In genomic region chr1:31760901-31761470, GRCh38 we compare ENCODE assay signal across 8 cellular contexts. TPM values are rescaled to one million over a fixed set of nuclear protein-coding genes. Genes with fewer than 3 reads are reported as not detected.
DNase-seq lines count a peak whose midpoint lies in the region; ATAC-seq, FAIRE-seq and TF ChIP-seq lines count a peak whose summit lies in the region.

No MANE protein-coding gene starts in this region.

- ATAC-seq in activated CD8-positive, alpha-beta T cell treated with anti-CD3 and anti-CD28 coated beads for 36 hours, result peak; percentile 64
- no peak for ATAC-seq in HG03460 (IDR thresholded peaks at IDR 0.05; ENCODE audit: unreplicated experiment)

- peak overlapping the region; percentile 45 for H3K4ac ChIP-seq in mesendoderm (ENCODE audit: low read depth, low read length)

- no peaks in the 10 kb centered on the region for H3K9me3 Mint-ChIP-seq in activated CD8-positive, alpha-beta T cell treated with anti-CD3 and anti-CD28 coated beads for 36 hours

- H3K56ac ChIP-seq in mesendoderm (ENCODE audit: low read length), result peak overlapping the region; percentile 88

- H3K9ac ChIP-seq in mesendoderm (ENCODE audit: low read length), result peak overlapping the region; percentile 79

- peaks cover 1% of the 10 kb centered on the region for H3K79me2 ChIP-seq in mesendoderm (ENCODE audit: control insufficient read depth, insufficient read depth, low read length)

- no peak overlapping the region for H3K23ac ChIP-seq in mesendoderm (ENCODE audit: low read length)

- POLR2A ChIA-PET in activated CD8-positive, alpha-beta T cell treated with anti-CD3 and anti-CD28 coated beads for 36 hours (lab: Charles Lee), result interaction anchor here (0.8 to 3.4 kb wide), 3 partner anchors 12 to 139 kb away, joined by 3 to 14 read pairs (median 3); partner anchors contain the start of gene PEF1

- peak overlapping the region; percentile 49 for H2BK5ac ChIP-seq in mesendoderm (ENCODE audit: low read length)

- H3K27ac ChIP-seq in mesendoderm (ENCODE audit: low read depth, low read length), result peak overlapping the region; percentile 55

- no peak for TF ChIP-seq POLR2A in GM12891 (IDR thresholded peaks at IDR 0.05; ENCODE audit: low read depth, low read length)

- no peak overlapping the region for H4K5ac ChIP-seq in mesendoderm (ENCODE audit: low read length)

- no peak overlapping the region for H4K8ac ChIP-seq in mesendoderm (ENCODE audit: low read depth, low read length)

- peak; percentile 79 for DNase-seq in GM12891 (ENCODE audit: insufficient read length, low spot score)
- peak; percentile 74 for DNase-seq in NCI-H2196 (lab: John Stamatoyannopoulos, UW; ENCODE audit: unreplicated experiment)
- peak; percentile 75 for DNase-seq in activated CD8-positive, alpha-beta T cell treated with anti-CD3 and anti-CD28 coated beads for 36 hours
- peak; percentile 48 for DNase-seq in effector CD8-positive, alpha-beta T cell (lab: John Stamatoyannopoulos, UW)
- DNase-seq in mesendoderm, result peak; percentile 81
- DNase-seq in stimulated activated CD8-positive, alpha-beta memory T cell treated with anti-CD3 and anti-CD28 coated beads, Interleukin-7, amount 100 ng/mL, for 1 hour (ENCODE audit: low read depth in 2 of 2), result peak; percentile 38 to 48
- no peak for DNase-seq in cerebellar nuclear complex (lab: John Stamatoyannopoulos, UW)

- peak overlapping the region; percentile 83 for H3K4me2 ChIP-seq in mesendoderm (ENCODE audit: low read length)

- peaks cover 2% of the 10 kb centered on the region for H3K79me1 ChIP-seq in mesendoderm (ENCODE audit: low read length)

- peak overlapping the region; percentile 31 for H3K18ac ChIP-seq in mesendoderm (ENCODE audit: low read length)

- H3K36me3 Mint-ChIP-seq in activated CD8-positive, alpha-beta T cell treated with anti-CD3 and anti-CD28 coated beads for 36 hours (ENCODE audit: low read depth), result no peaks in the 10 kb centered on the region

- no peak for TF ChIP-seq CTCF in activated CD8-positive, alpha-beta T cell treated with anti-CD3 and anti-CD28 coated beads for 36 hours (IDR thresholded peaks at IDR 0.05)

- no CpG with 5 or more reads among the region's 27 CpGs for WGBS in mesendoderm (ENCODE audit: extremely low coverage, insufficient coverage, low lambda C conversion rate)

- no peak overlapping the region for H2BK15ac ChIP-seq in mesendoderm (replicated peaks; ENCODE audit: low read depth)

- H2BK120ac ChIP-seq in mesendoderm (ENCODE audit: low read depth, low read length), result no peak overlapping the region

- no peaks in the 10 kb centered on the region for H3K27me3 ChIP-seq in mesendoderm (ENCODE audit: insufficient read depth, low read length, poor library complexity)

- FAIRE-seq in GM12891 (lab: Jason Lieb, UNC), result peak; percentile 9

- peaks cover 4% of the 10 kb centered on the region for H3K4me1 ChIP-seq in mesendoderm (ENCODE audit: control insufficient read depth, low read depth, low read length)

- peaks cover 22% of the 10 kb centered on the region for H3K4me1 Mint-ChIP-seq in activated CD8-positive, alpha-beta T cell treated with anti-CD3 and anti-CD28 coated beads for 36 hours (ENCODE audit: low read depth)

- CTCF ChIA-PET in activated CD8-positive, alpha-beta T cell treated with anti-CD3 and anti-CD28 coated beads for 36 hours (lab: Charles Lee), result interaction anchor here (1.1 to 14.2 kb wide), 6 partner anchors 8 to 203 kb away, joined by 3 to 129 read pairs (median 5); no protein-coding TSS in a partner anchor

- intact Hi-C loops in activated CD8-positive, alpha-beta T cell treated with anti-CD3 and anti-CD28 coated beads for 36 hours (cut with micrococcal nuclease), result loop anchor here (10.0 kb wide), 1 partner anchor 46 kb away; no protein-coding TSS in a partner anchor

- no peak overlapping the region for H3K27ac Mint-ChIP-seq in activated CD8-positive, alpha-beta T cell treated with anti-CD3 and anti-CD28 coated beads for 36 hours

- H3K36me3 ChIP-seq in mesendoderm (ENCODE audit: control insufficient read depth, insufficient read depth, low read length), result no peaks in the 10 kb centered on the region

- H3K4me3 ChIP-seq in mesendoderm (ENCODE audit: low read length), result peak overlapping the region; percentile 58

- H3K27me3 Mint-ChIP-seq in activated CD8-positive, alpha-beta T cell treated with anti-CD3 and anti-CD28 coated beads for 36 hours, result peaks cover 27% of the 10 kb centered on the region

- peak overlapping the region; percentile 49 for H3K4me3 Mint-ChIP-seq in activated CD8-positive, alpha-beta T cell treated with anti-CD3 and anti-CD28 coated beads for 36 hours

- no peak overlapping the region for H2AK5ac ChIP-seq in mesendoderm (ENCODE audit: low read length)

TF ChIP-seq in GM12891, 5 proteins besides CTCF, POLR2A, EP300 and RAD21:
- no peak for TF ChIP-seq POU2F2 (IDR thresholded peaks at IDR 0.05; ENCODE audit: low read depth, low read length)
- no peak for TF ChIP-seq PAX5 (IDR thresholded peaks at IDR 0.05; ENCODE audit: insufficient read depth, low read length, severe bottlenecking)
- no peak for TF ChIP-seq TAF1 (IDR thresholded peaks at IDR 0.05; ENCODE audit: low read depth, low read length)
- TF ChIP-seq SPI1 (IDR thresholded peaks at IDR 0.05; ENCODE audit: low read depth, low read length), result no peak
- no peak for TF ChIP-seq POLR2AphosphoS5 (IDR thresholded peaks at IDR 0.05; ENCODE audit: low read depth, low read length)

RNA-seq across cellular contexts. Expression of gene ADGRB2, which starts 3.2 kb away (rescaled TPM):
- 1.6 TPM for polyA plus RNA-seq in GM12891 (2012; ENCODE audit: low read depth, missing spikeins)
- total RNA-seq in activated CD8-positive, alpha-beta T cell treated with anti-CD3 and anti-CD28 coated beads for 36 hours, result under 1 TPM; 0.54 to 0.56 TPM
- polyA plus RNA-seq in mesendoderm (2013, experiment 1 of 2), result 4.9 TPM
- polyA plus RNA-seq in mesendoderm (2013, experiment 2 of 2), result 5.2 TPM

RNA-seq across cellular contexts. Expression of gene SPOCD1, which starts 54.8 kb away (rescaled TPM):
- polyA plus RNA-seq in GM12891 (2012; ENCODE audit: low read depth, missing spikeins), result 0.13 TPM
- not detected for total RNA-seq in activated CD8-positive, alpha-beta T cell treated with anti-CD3 and anti-CD28 coated beads for 36 hours
- polyA plus RNA-seq in mesendoderm (2013, experiment 1 of 2), result 0.37 TPM
- polyA plus RNA-seq in mesendoderm (2013, experiment 2 of 2), result 0.35 TPM

RNA-seq across cellular contexts. Expression of gene COL16A1, which starts 57.2 kb away (rescaled TPM):
- polyA plus RNA-seq in GM12891 (2012; ENCODE audit: low read depth, missing spikeins), result 3.4 TPM
- total RNA-seq in activated CD8-positive, alpha-beta T cell treated with anti-CD3 and anti-CD28 coated beads for 36 hours, result under 1 TPM in 1 of 2 experiments, not detected in 1; 0.34 TPM
- 3.3 TPM for polyA plus RNA-seq in mesendoderm (2013, experiment 1 of 2)
- 3.5 TPM for polyA plus RNA-seq in mesendoderm (2013, experiment 2 of 2)

Comparison
In these comparisons a context has a peak if more than half of its experiments do, and no peak if none do; other contexts are left out.
1. DNase-seq: peak in GM12891 (single experiment), NCI-H2196 (single experiment), activated CD8-positive, alpha-beta T cell treated with anti-CD3 and anti-CD28 coated beads for 36 hours (single experiment), effector CD8-positive, alpha-beta T cell (single experiment), mesendoderm (single experiment) and stimulated activated CD8-positive, alpha-beta memory T cell treated with anti-CD3 and anti-CD28 coated beads, Interleukin-7, amount 100 ng/mL, for 1 hour (2 of 2); none in cerebellar nuclear complex (0 of 2).